ENCODE assay signal across 20 cellular contexts in the genomic region with DNA sequence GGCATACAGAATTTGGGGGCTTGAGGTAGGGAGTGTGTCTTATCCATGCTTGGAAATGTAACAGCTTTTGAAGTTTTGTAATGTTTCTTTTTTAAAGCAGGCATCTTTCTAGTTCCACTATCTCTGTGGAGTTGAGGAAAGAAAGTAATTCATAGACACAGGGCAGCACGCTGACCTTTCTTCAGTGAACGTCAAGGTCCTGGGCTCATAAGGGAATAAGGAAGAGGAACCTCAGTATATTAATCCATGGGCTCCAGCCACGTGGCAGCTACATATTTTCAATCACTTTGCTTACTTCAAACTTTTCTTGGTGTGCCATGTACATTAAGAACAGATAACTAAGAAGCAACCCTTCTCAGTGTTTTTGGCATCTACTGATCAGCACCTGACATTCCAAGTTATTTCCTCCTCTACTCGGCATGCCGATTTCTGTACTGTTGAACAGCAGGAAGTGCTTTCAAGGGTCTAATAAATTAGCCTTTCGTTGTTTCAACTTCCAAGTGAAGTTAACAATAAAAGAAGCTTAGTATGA.
DNase-seq lines count a peak whose midpoint lies in the region; ATAC-seq and TF ChIP-seq lines count a peak whose summit lies in the region.
"Had no signal": no experiment of that assay in that cellular context is flagged by ENCODE, and none has a peak within 500 bp of the region (broad histone marks: within the 10 kb centered on the region; RNA-seq: fewer than 3 reads in every experiment).

No MANE protein-coding gene starts in this region.

- peaks cover 2 to 85% (median 45%) of the 10 kb centered on the region in 12 donors for H3K4me1 ChIP-seq in heart left ventricle
- peaks cover 9 to 76% (median 39%) of the 10 kb centered on the region in 4 donors for H3K4me1 ChIP-seq in liver (ENCODE audit: control insufficient read depth in 4 of 4, insufficient read depth in 4 of 4, low read length in 3 of 4)
- no peaks in the 10 kb centered on the region for H3K4me1 ChIP-seq in mucosa of descending colon (ENCODE audit: low read depth)

- TF ChIP-seq RAD21 in liver (IDR thresholded peaks at IDR 0.05), result no peak

- H3K4me3 Mint-ChIP-seq in activated T-cell treated with anti-CD3 and anti-CD28 coated beads, Interleukin-2, amount 50 U/mL, for 4 hours, result no peak overlapping the region
- H3K4me3 Mint-ChIP-seq: dendritic cell treated with granulocyte-macrophage colony-stimulating factor and Interleukin-4, amounts not matched to agents 40 ng/mL and 50 ng/mL, for 4 days had no signal

- ATAC-seq in heart left ventricle (peak in 3 of 4 donors; percentile 21 to 38 (median 26)), Right ventricle myocardium superior (ENCODE audit: poor library complexity) (no peak), sciatic nerve (peak; percentile 48), mucosa of descending colon (no peak)
- ATAC-seq in activated T-cell treated with anti-CD3 and anti-CD28 coated beads, Interleukin-2, amount 50 U/mL, for 4 hours, result no peak
- ATAC-seq: activated CD4-positive, CD25-positive, alpha-beta regulatory T cell treated with anti-CD3 and anti-CD28 coated beads, Interleukin-2, amount 50 U/mL, for 24 hours had no signal

- no peaks in the 10 kb centered on the region for H3K4me1 Mint-ChIP-seq in activated T-cell treated with anti-CD3 and anti-CD28 coated beads, Interleukin-2, amount 50 U/mL, for 4 hours (ENCODE audit: low read depth)

- 14 to 18% (median 16%) methylated on average over 6 of the region's 6 CpGs for WGBS in heart left ventricle, 4 donors
- 52% methylated on average over 6 of the region's 6 CpGs for WGBS in liver

- DNase-seq in heart left ventricle, result no peak
- no peak for DNase-seq in Right ventricle myocardium superior
- DNase-seq in sciatic nerve (ENCODE audit: low spot score), result no peak
- no peak for DNase-seq in H4 (ENCODE audit: low spot score)
- DNase-seq in activated T-cell treated with anti-CD3 and anti-CD28 coated beads, Interleukin-2, amount 50 U/mL, for 4 hours, result no peak
- no peak for DNase-seq in NCI-H2081 (lab: John Stamatoyannopoulos, UW)
- DNase-seq in mucosa of descending colon, result no peak
- DNase-seq: activated gamma-delta T cell, DMS153, islet precursor cell, NCI-H1694 treated with DMSO at 0.1 percent for 48 hours, NCI-H510A treated with DMSO at 0.1 percent for 48 hours, posterior cingulate gyrus, SIG-M5, substantia nigra, T-helper 2 cell had no signal

- no peak overlapping the region for H3K9ac ChIP-seq in liver (ENCODE audit: low read depth in 1 of 2, low read length in 2 of 2)

- H3K9me3 ChIP-seq in heart left ventricle (no peaks in the 10 kb centered on the region), liver (ENCODE audit: control insufficient read depth in 4 of 4, low read length in 3 of 4) (no peaks in the 10 kb centered on the region), mucosa of descending colon (no peaks in the 10 kb centered on the region)

- H3K36me3 Mint-ChIP-seq in activated T-cell treated with anti-CD3 and anti-CD28 coated beads, Interleukin-2, amount 50 U/mL, for 4 hours (ENCODE audit: insufficient read depth), result no peaks in the 10 kb centered on the region
- H3K36me3 Mint-ChIP-seq: CD14-positive monocyte had no signal

- TF ChIP-seq CTCF in heart left ventricle (IDR thresholded peaks at IDR 0.05), result no peak
- no peak for TF ChIP-seq CTCF in liver (IDR thresholded peaks at IDR 0.05; ENCODE audit: low read depth, low read length, missing input control)
- TF ChIP-seq CTCF in mucosa of descending colon (IDR thresholded peaks at IDR 0.05), result no peak

- no peaks in the 10 kb centered on the region for H3K27me3 ChIP-seq in heart left ventricle
- no peaks in the 10 kb centered on the region for H3K27me3 ChIP-seq in liver (ENCODE audit: control insufficient read depth in 4 of 4, insufficient read depth in 4 of 4, low read length in 3 of 4)

- H3K4me3 ChIP-seq in heart left ventricle, result no peak overlapping the region
- no peak overlapping the region for H3K4me3 ChIP-seq in liver (ENCODE audit: low read depth in 1 of 3, low read length in 3 of 3)
- H3K4me3 ChIP-seq in mucosa of descending colon, result no peak overlapping the region

- no peak for TF ChIP-seq POLR2A in heart left ventricle (IDR thresholded peaks at IDR 0.05)

- intact Hi-C loops in heart left ventricle (cut with DNase I), result no loop called here
- intact Hi-C loops in Right ventricle myocardium superior (cut with DNase I), result no loop called here
- intact Hi-C loops in sciatic nerve (cut with DNase I), result no loop called here
- intact Hi-C loops in mucosa of descending colon (cut with DNase I, micrococcal nuclease), result no loop called here

- H3K27me3 Mint-ChIP-seq in activated T-cell treated with anti-CD3 and anti-CD28 coated beads, Interleukin-2, amount 50 U/mL, for 4 hours (ENCODE audit: low read depth), result peaks cover 3% of the 10 kb centered on the region

- no peaks in the 10 kb centered on the region for H3K9me3 Mint-ChIP-seq in activated T-cell treated with anti-CD3 and anti-CD28 coated beads, Interleukin-2, amount 50 U/mL, for 4 hours

- H3K27ac ChIP-seq in heart left ventricle (peak overlapping the region in 10 of 12 donors; percentile 15 to 86 (median 39)), liver (ENCODE audit: low read depth in 1 of 2, low read length in 2 of 2) (peak overlapping the region; percentile 45 to 75)

- H3K36me3 ChIP-seq in heart left ventricle (peaks cover 0 to 4% (median 0%) of the 10 kb centered on the region in 9 donors), liver (ENCODE audit: control insufficient read depth in 4 of 4, insufficient read depth in 3 of 4, low read depth in 1 of 4, low read length in 3 of 4) (peaks cover 0 to under 1% (median 0%) of the 10 kb centered on the region in 4 donors), mucosa of descending colon (ENCODE audit: low read depth) (no peaks in the 10 kb centered on the region)

TF ChIP-seq in liver, 16 proteins besides CTCF, POLR2A, EP300 and RAD21:
- TF ChIP-seq FOXA2 (IDR thresholded peaks at IDR 0.05) (no peak), NR2F2 (IDR thresholded peaks at IDR 0.05) (peak; percentile 10)
- TF ChIP-seq, protein P1, sequence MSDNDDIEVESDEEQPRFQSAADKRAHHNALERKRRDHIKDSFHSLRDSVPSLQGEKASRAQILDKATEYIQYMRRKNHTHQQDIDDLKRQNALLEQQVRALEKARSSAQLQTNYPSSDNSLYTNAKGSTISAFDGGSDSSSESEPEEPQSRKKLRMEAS (IDR thresholded peaks at IDR 0.05), result peak; percentile 20
TF ChIP-seq in liver: peak in this region for 2.

Comparison
In these comparisons a context has a peak if more than half of its experiments do, and no peak if none do; other contexts are left out.
1. ATAC-seq: peak in heart left ventricle (3 of 4) and sciatic nerve (single experiment); none in Right ventricle myocardium superior (single experiment), activated T-cell treated with anti-CD3 and anti-CD28 coated beads, Interleukin-2, amount 50 U/mL, for 4 hours (0 of 2) and mucosa of descending colon (single experiment).